ENCODE assay signal across 9 cellular contexts in the genomic region with DNA sequence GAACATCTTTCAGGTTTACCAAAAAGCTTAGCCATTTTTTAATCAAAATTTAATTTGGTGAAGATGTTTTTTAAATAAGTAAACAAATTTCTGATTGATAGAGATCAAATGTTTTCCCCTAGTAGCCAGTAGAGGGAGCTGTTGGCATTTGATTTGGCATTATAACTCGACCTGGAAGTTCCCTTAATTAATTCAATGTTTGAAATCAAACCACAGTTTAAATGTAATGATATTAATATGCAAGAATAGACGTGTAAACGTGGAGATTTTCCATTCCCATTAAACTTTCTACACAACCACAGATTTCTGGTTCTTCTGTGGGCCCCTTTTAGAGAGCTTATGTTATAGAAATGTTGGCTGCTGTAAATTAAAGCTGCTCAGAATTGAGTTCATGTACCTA.
DNase-seq lines count a peak whose midpoint lies in the region; ATAC-seq and TF ChIP-seq lines count a peak whose summit lies in the region.
"Had no signal": no experiment of that assay in that cellular context is flagged by ENCODE, and none has a peak within 500 bp of the region (broad histone marks: within the 10 kb centered on the region; RNA-seq: fewer than 3 reads in every experiment).

No MANE protein-coding gene starts in this region.

- H3K27me3 ChIP-seq in cardiac muscle cell (no peaks in the 10 kb centered on the region), ascending aorta (no peaks in the 10 kb centered on the region), thoracic aorta (replicated peaks; ENCODE audit: insufficient read depth) (no peaks in the 10 kb centered on the region)

- H3K36me3 ChIP-seq in cardiac muscle cell, result no peaks in the 10 kb centered on the region
- no peaks in the 10 kb centered on the region for H3K36me3 ChIP-seq in ascending aorta
- H3K36me3 ChIP-seq in thoracic aorta, result no peaks in the 10 kb centered on the region

- ATAC-seq in Right ventricle myocardium inferior (no peak), thoracic aorta (ENCODE audit: insufficient number of reproducible peaks, low FRiP score, low read depth) (no peak)
- ATAC-seq: activated naive CD4-positive, alpha-beta T cell treated with anti-CD3 and anti-CD28 coated beads, Interleukin-2, amount 50 U/mL, for 72 hours had no signal

- no peak overlapping the region for H3K27ac ChIP-seq in cardiac muscle cell
- H3K27ac ChIP-seq in ascending aorta, result no peak overlapping the region
- no peak overlapping the region for H3K27ac ChIP-seq in thoracic aorta

- H3K9me3 ChIP-seq in cardiac muscle cell (ENCODE audit: low read depth) (no peaks in the 10 kb centered on the region), ascending aorta (no peaks in the 10 kb centered on the region), thoracic aorta (no peaks in the 10 kb centered on the region)

- intact Hi-C loops in Right ventricle myocardium inferior (cut with DNase I) (loop anchor here (2.0 to 10.0 kb wide), 8 partner anchors 73 to 1007 kb away; no protein-coding TSS in a partner anchor), ascending aorta (cut with DNase I) (loop anchor here (5.0 kb wide), 2 partner anchors 75 to 1000 kb away; no protein-coding TSS in a partner anchor)

- H3K4me3 ChIP-seq in cardiac muscle cell (no peak overlapping the region), ascending aorta (no peak overlapping the region), thoracic aorta (no peak overlapping the region)

- TF ChIP-seq CTCF in cardiac muscle cell (IDR thresholded peaks at IDR 0.05; ENCODE audit: low read depth, low read length), result peak; percentile 64
- peak; percentile 52 to 79 (median 68) for TF ChIP-seq CTCF in ascending aorta (IDR thresholded peaks at IDR 0.05)
- peak; percentile 83 for TF ChIP-seq CTCF in thoracic aorta (IDR thresholded peaks at IDR 0.05)

- DNase-seq in cardiac muscle cell (ENCODE audit: low read depth in 1 of 2, low spot score in 1 of 2), result peak; percentile 73 to 83
- DNase-seq in Right ventricle myocardium inferior (ENCODE audit: missing footprints), result no peak
- DNase-seq in NCI-H2107 (lab: John Stamatoyannopoulos, UW), result peak; percentile 28
- DNase-seq in ascending aorta (ENCODE audit: low spot score in 2 of 2), result no peak
- DNase-seq in iPS DF 19.7 (ENCODE audit: low read depth, low spot score), result peak; percentile 12
- no peak for DNase-seq in thoracic aorta (ENCODE audit: low spot score)
- DNase-seq in effector CD4-positive, alpha-beta T cell, result no peak
- no peak for DNase-seq in stimulated activated CD4-positive, alpha-beta T cell treated with anti-CD3 and anti-CD28 coated beads, Interleukin-12 subunit alpha, Interleukin-12 subunit beta, amount 100 ng/mL, for 4 hours

- H3K4me1 ChIP-seq in cardiac muscle cell (ENCODE audit: low read depth) (no peaks in the 10 kb centered on the region), ascending aorta (no peaks in the 10 kb centered on the region), thoracic aorta (ENCODE audit: control insufficient read depth in 1 of 2, low read depth in 2 of 2) (peaks cover 0 to 7% of the 10 kb centered on the region in 2 donors)

Comparison
In these comparisons a context has a peak if more than half of its experiments do, and no peak if none do; other contexts are left out.
1. DNase-seq: peak in cardiac muscle cell (2 of 2), NCI-H2107 (single experiment) and iPS DF 19.7 (single experiment); none in Right ventricle myocardium inferior (single experiment), ascending aorta (0 of 2), thoracic aorta (single experiment), effector CD4-positive, alpha-beta T cell (single experiment) and stimulated activated CD4-positive, alpha-beta T cell treated with anti-CD3 and anti-CD28 coated beads, Interleukin-12 subunit alpha, Interleukin-12 subunit beta, amount 100 ng/mL, for 4 hours (single experiment).
2. Peak in every context shown above with its lines, with median percentiles within 50 percentile points of each other: CTCF ChIP-seq.